ENCODE assay signal across 20 cellular contexts in the genomic region with DNA sequence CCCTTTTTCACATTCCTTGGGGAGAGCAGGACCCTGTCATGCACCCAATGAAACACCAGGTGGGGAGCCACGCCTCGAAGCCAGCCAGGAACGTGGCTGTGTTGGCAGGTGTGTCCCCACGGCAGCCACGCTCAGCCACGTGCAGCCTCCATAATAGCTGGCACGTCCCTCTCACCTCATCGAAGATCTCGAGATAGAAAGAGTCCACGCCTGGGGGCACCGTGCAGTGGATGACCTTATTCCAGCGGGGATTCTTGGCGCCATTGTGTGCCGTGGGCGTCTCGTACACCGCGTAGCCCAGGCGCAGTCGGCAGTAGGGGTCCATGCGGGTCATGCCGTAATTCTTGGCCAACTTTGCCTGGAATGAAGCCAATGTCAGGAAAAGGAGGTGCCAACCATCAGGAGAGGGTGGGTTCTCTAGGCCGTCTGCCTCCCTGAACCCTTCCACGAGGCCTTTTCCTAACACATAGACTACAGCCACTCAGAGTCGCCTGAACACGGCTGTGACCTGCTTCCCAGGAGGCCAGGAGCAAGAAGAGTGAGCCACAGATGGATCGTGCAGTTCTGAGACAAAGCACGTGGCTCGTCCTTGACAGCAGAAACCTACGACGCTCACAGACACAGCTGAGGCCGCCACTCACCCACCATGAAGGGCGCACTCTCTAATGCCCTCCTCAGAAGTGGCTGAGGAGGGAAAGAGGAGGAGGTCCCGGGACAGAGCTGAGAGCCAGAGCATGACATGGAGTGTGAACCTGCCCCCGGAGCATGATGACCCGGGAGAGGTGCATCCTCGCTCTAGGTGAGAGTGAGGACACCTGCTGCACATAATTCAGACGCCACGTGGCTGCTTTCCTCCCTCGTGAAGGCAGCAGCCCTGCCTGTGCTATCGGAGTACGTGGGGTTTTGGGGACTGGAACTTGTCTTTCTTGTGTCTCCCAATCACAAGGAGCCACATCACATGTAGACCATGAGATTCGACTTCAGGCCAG.
"Had no signal": no experiment of that assay in that cellular context is flagged by ENCODE, and none has a peak within 500 bp of the region (broad histone marks: within the 10 kb centered on the region; RNA-seq: fewer than 3 reads in every experiment).

No MANE protein-coding gene starts in this region.

- H3K27me3 ChIP-seq: cardiac muscle cell, esophagus squamous epithelium, hepatocyte, ovary, tibial nerve, uterus had no signal

- H3K4me3 ChIP-seq: cardiac muscle cell, esophagus squamous epithelium, hepatocyte, ovary, tibial nerve, uterus had no signal

- H3K4me1 ChIP-seq: uterus had no signal

- ATAC-seq: activated CD8-positive, alpha-beta T cell treated with anti-CD3 and anti-CD28 coated beads, Interleukin-2, amount 10 ng/mL, durations not matched to agents 7 days and 5 days; effector memory CD8-positive, alpha-beta T cell; naive thymus-derived CD4-positive, alpha-beta T cell had no signal

- H3K9me3 ChIP-seq: esophagus squamous epithelium, ovary, tibial nerve, uterus had no signal

- H3K27ac ChIP-seq: cardiac muscle cell, esophagus squamous epithelium, hepatocyte, ovary, tibial nerve, uterus had no signal

- H3K36me3 ChIP-seq: ovary, uterus had no signal

- DNase-seq: activated CD4-positive, alpha-beta T cell treated with anti-CD3 and anti-CD28 coated beads, Interleukin-2, amount 10 ng/mL, durations not matched to agents 7 days and 5 days; activated CD8-positive, alpha-beta T cell treated with anti-CD3 and anti-CD28 coated beads, Interleukin-2, amount 10 ng/mL, durations not matched to agents 7 days and 5 days; activated gamma-delta T cell; activated T-cell treated with anti-CD3 and anti-CD28 coated beads, Interleukin-2, amount 50 U/mL, for 48 hours; amygdala; effector memory CD8-positive, alpha-beta T cell; esophagus squamous epithelium; mesenchymal stem cell; stimulated activated CD4-positive, alpha-beta T cell treated with anti-CD3 and anti-CD28 coated beads, Interleukin-12 subunit alpha, Interleukin-12 subunit beta, amount 100 ng/mL, for 4 hours; stimulated activated CD4-positive, alpha-beta T cell treated with anti-CD3 and anti-CD28 coated beads, Interleukin-1b, Interleukin-23, amount 100 ng/mL, for 48 hours; stimulated activated CD8-positive, alpha-beta memory T cell treated with anti-CD3 and anti-CD28 coated beads, Interleukin-4, amount 100 ng/mL, for 48 hours; stimulated activated naive CD4-positive, alpha-beta T cell treated with Interleukin-2 at 50 U/mL for 16 hours; T-helper 1 cell; T-helper 9 cell had no signal
